18 cellular contexts compared by ENCODE assay signal in genomic region chr10:69459101-69459805, GRCh38. TPM values are rescaled to one million over a fixed set of nuclear protein-coding genes. Genes with fewer than 3 reads are reported as not detected.
A peak's percentile ranks its signal among the peaks of the same experiment; 100 is the strongest.
DNase-seq lines count a peak whose midpoint lies in the region; ATAC-seq and TF ChIP-seq lines count a peak whose summit lies in the region.
"Had no signal": no experiment of that assay in that cellular context is flagged by ENCODE, and none has a peak within 500 bp of the region (broad histone marks: within the 10 kb centered on the region; RNA-seq: fewer than 3 reads in every experiment).

No MANE protein-coding gene starts in this region.

- peaks cover 6% of the 10 kb centered on the region for H3K27me3 Mint-ChIP-seq in activated naive CD4-positive, alpha-beta T cell treated with anti-CD3 and anti-CD28 coated beads, Interleukin-2, amount 10 ng/mL, durations not matched to agents 7 days and 5 days
- H3K27me3 Mint-ChIP-seq in nephron progenitor cell (ENCODE audit: low read depth, poor library complexity): peaks cover 6% of the 10 kb centered on the region
- H3K27me3 Mint-ChIP-seq: activated naive CD8-positive, alpha-beta T cell treated with anti-CD3 and anti-CD28 coated beads, Interleukin-2, amount 50 U/mL, for 24 hours; CD4-positive, CD25-positive, alpha-beta regulatory T cell had no signal

- no peak overlapping the region for H3K4me3 ChIP-seq in tibial nerve
- H3K4me3 ChIP-seq: GM23338, SJSA1 had no signal

- H3K4me3 Mint-ChIP-seq in activated naive CD4-positive, alpha-beta T cell treated with anti-CD3 and anti-CD28 coated beads, Interleukin-2, amount 10 ng/mL, durations not matched to agents 7 days and 5 days: no peak overlapping the region
- H3K4me3 Mint-ChIP-seq in nephron progenitor cell: no peak overlapping the region
- H3K4me3 Mint-ChIP-seq: activated naive CD8-positive, alpha-beta T cell treated with anti-CD3 and anti-CD28 coated beads, Interleukin-2, amount 50 U/mL, for 24 hours; CD4-positive, CD25-positive, alpha-beta regulatory T cell; GM23338 had no signal

- peak overlapping the region; percentile 47 for H3K27ac ChIP-seq in cingulate gyrus (ENCODE audit: low read depth, low read length)
- peak overlapping the region in 3 of 4 donors; percentile 48 to 92 (median 83) for H3K27ac ChIP-seq in tibial nerve
- H3K27ac ChIP-seq: SJSA1 had no signal

- H3K4me1 Mint-ChIP-seq in activated naive CD4-positive, alpha-beta T cell treated with anti-CD3 and anti-CD28 coated beads, Interleukin-2, amount 10 ng/mL, durations not matched to agents 7 days and 5 days: peaks cover 28% of the 10 kb centered on the region
- peaks cover 53% of the 10 kb centered on the region for H3K4me1 Mint-ChIP-seq in nephron progenitor cell

- CTCF ChIA-PET in activated naive CD4-positive, alpha-beta T cell treated with anti-CD3 and anti-CD28 coated beads, Interleukin-2, amount 10 ng/mL, durations not matched to agents 7 days and 5 days (lab: Charles Lee): no interaction called here

- ATAC-seq in activated naive CD4-positive, alpha-beta T cell treated with anti-CD3 and anti-CD28 coated beads, Interleukin-2, amount 50 U/mL, for 72 hours: no peak
- no peak for ATAC-seq in GM21423 (IDR thresholded peaks at IDR 0.05; ENCODE audit: unreplicated experiment)
- ATAC-seq: activated naive CD8-positive, alpha-beta T cell treated with anti-CD3 and anti-CD28 coated beads, Interleukin-2, amount 50 U/mL, for 24 hours; GM23338 had no signal

- WGBS in tibial nerve, 2 donors: 66 to 84% methylated on average over 9 of the region's 9 CpGs

- no peak for TF ChIP-seq POLR2A in tibial nerve (IDR thresholded peaks at IDR 0.05)

- no peaks in the 10 kb centered on the region for H3K36me3 Mint-ChIP-seq in activated naive CD4-positive, alpha-beta T cell treated with anti-CD3 and anti-CD28 coated beads, Interleukin-2, amount 50 U/mL, for 72 hours
- peaks cover 4% of the 10 kb centered on the region for H3K36me3 Mint-ChIP-seq in activated naive CD4-positive, alpha-beta T cell treated with anti-CD3 and anti-CD28 coated beads, Interleukin-2, amount 10 ng/mL, durations not matched to agents 7 days and 5 days
- H3K36me3 Mint-ChIP-seq in nephron progenitor cell (ENCODE audit: low read depth): no peaks in the 10 kb centered on the region

- no peaks in the 10 kb centered on the region for H3K36me3 ChIP-seq in tibial nerve
- H3K36me3 ChIP-seq: SJSA1 had no signal

- H3K4me1 ChIP-seq in tibial nerve: peaks cover 0 to 84% (median 52%) of the 10 kb centered on the region in 4 donors

- TF ChIP-seq CTCF in nephron progenitor cell (IDR thresholded peaks at IDR 0.05) (no peak), tibial nerve (IDR thresholded peaks at IDR 0.05) (no peak)

- H3K9me3 Mint-ChIP-seq in activated naive CD4-positive, alpha-beta T cell treated with anti-CD3 and anti-CD28 coated beads, Interleukin-2, amount 50 U/mL, for 72 hours: no peaks in the 10 kb centered on the region
- no peaks in the 10 kb centered on the region for H3K9me3 Mint-ChIP-seq in activated naive CD4-positive, alpha-beta T cell treated with anti-CD3 and anti-CD28 coated beads, Interleukin-2, amount 10 ng/mL, durations not matched to agents 7 days and 5 days
- no peaks in the 10 kb centered on the region for H3K9me3 Mint-ChIP-seq in nephron progenitor cell
- H3K9me3 Mint-ChIP-seq: activated naive CD8-positive, alpha-beta T cell treated with anti-CD3 and anti-CD28 coated beads, Interleukin-2, amount 50 U/mL, for 24 hours; CD4-positive, CD25-positive, alpha-beta regulatory T cell; GM23338 had no signal

- no peaks in the 10 kb centered on the region for H3K9me3 ChIP-seq in tibial nerve
- H3K9me3 ChIP-seq: SJSA1 had no signal

- peak overlapping the region; percentile 3 to 44 for H3K27ac Mint-ChIP-seq in activated naive CD4-positive, alpha-beta T cell treated with anti-CD3 and anti-CD28 coated beads, Interleukin-2, amount 50 U/mL, for 72 hours
- no peak overlapping the region for H3K27ac Mint-ChIP-seq in activated naive CD4-positive, alpha-beta T cell treated with anti-CD3 and anti-CD28 coated beads, Interleukin-2, amount 10 ng/mL, durations not matched to agents 7 days and 5 days
- peak overlapping the region; percentile 24 for H3K27ac Mint-ChIP-seq in nephron progenitor cell
- H3K27ac Mint-ChIP-seq: activated naive CD8-positive, alpha-beta T cell treated with anti-CD3 and anti-CD28 coated beads, Interleukin-2, amount 50 U/mL, for 24 hours; CD4-positive, CD25-positive, alpha-beta regulatory T cell; GM23338 had no signal

- no peak for TF ChIP-seq EP300 in tibial nerve (IDR thresholded peaks at IDR 0.05)

- H3K27me3 ChIP-seq in tibial nerve: no peaks in the 10 kb centered on the region
- H3K27me3 ChIP-seq: SJSA1 had no signal

- no peak for DNase-seq in activated naive CD4-positive, alpha-beta T cell treated with anti-CD3 and anti-CD28 coated beads, Interleukin-2, amount 50 U/mL, for 72 hours (ENCODE audit: low spot score in 2 of 2)
- DNase-seq in activated naive CD4-positive, alpha-beta T cell treated with anti-CD3 and anti-CD28 coated beads, Interleukin-2, amount 10 ng/mL, durations not matched to agents 7 days and 5 days: no peak
- DNase-seq in nephron progenitor cell (no peak), tibial nerve (ENCODE audit: low spot score in 2 of 2) (no peak), AML-193 (lab: John Stamatoyannopoulos, UW) (no peak)
- no peak for DNase-seq in stimulated activated CD4-positive, alpha-beta T cell treated with anti-CD3 and anti-CD28 coated beads, Interleukin-12 subunit alpha, Interleukin-12 subunit beta, amount 100 ng/mL, for 4 hours
- DNase-seq: 8988T; activated CD4-positive, alpha-beta T cell treated with anti-CD3 and anti-CD28 coated beads, Interleukin-2, amount 50 U/mL, for 1 hour; activated naive CD8-positive, alpha-beta T cell treated with anti-CD3 and anti-CD28 coated beads, Interleukin-2, amount 50 U/mL, for 24 hours; activated T-cell treated with anti-CD3 and anti-CD28 coated beads, Interleukin-2, amount 50 U/mL, for 1 hour; CD4-positive, CD25-positive, alpha-beta regulatory T cell; foreskin melanocyte; NCI-H446 had no signal

RNA-seq across cellular contexts. Expression of gene TSPAN15, which starts 8.0 kb away (rescaled TPM):
- total RNA-seq in activated naive CD4-positive, alpha-beta T cell treated with anti-CD3 and anti-CD28 coated beads, Interleukin-2, amount 50 U/mL, for 72 hours: 1 to 10 TPM; 1.3 to 1.9 TPM
- total RNA-seq in tibial nerve: 100 to 1,000 TPM in 1 of 4 donors, 10 to 100 TPM in 3; 46.9 to 117 (median 92.7) TPM

RNA-seq across cellular contexts. Expression of gene TACR2, which starts 42.5 kb away (rescaled TPM):
- total RNA-seq in activated naive CD4-positive, alpha-beta T cell treated with anti-CD3 and anti-CD28 coated beads, Interleukin-2, amount 50 U/mL, for 72 hours: under 1 TPM in 1 of 2 donors, not detected in 1; 0.16 TPM
- 1 to 10 TPM in 2 of 4 donors, under 1 TPM in 2; 0.59 to 4.6 (median 1.2) TPM for total RNA-seq in tibial nerve
- total RNA-seq: CD4-positive, CD25-positive, alpha-beta regulatory T cell; endothelial cell of umbilical vein; GM23338; SJSA1 had no signal

Comparison
In these comparisons a context has a peak if more than half of its experiments do, and no peak if none do; other contexts are left out.
1. RNA of gene TSPAN15, which starts 8.0 kb away (total RNA-seq): 46.9 to 117 TPM in tibial nerve; 1.3 to 1.9 TPM in activated naive CD4-positive, alpha-beta T cell treated with anti-CD3 and anti-CD28 coated beads, Interleukin-2, amount 50 U/mL, for 72 hours; every median in the first group is over 10 times any median in the second.